In the genomic region with DNA sequence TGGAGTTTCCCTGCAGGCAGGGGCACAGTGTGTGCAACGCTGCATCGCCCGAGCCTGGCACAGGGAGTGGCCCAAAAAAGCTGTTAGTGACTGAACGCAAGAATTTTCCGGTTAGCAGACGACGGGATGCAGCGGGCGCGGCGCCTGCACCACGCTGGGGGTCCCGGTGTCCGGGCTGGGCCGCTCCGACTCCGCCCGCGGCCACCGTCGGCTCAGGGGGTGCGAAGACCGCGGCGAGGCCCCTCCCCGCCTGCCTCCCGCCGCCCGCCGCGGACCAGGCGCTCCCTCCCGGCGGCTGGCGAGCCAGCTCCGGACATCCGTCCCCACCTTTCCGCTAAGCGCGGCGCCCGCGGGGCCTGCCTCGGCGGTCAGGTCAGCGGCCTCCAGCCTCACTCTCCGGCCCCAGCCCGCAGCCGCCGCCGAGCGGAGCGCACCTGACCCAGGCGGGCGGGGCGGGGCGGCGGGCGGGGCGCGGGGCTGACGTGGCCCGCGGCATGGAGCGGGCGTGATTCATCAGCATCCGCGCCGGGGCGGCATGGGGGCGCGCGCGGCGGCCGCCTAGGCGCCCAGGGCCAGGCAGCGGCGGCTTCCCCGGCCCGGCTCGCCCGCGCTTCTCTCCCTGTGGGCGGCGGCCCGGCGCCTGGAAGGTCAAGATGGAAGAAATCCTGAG, we compare ENCODE assay signal across 8 cellular contexts. TPM values are rescaled to one million over a fixed set of nuclear protein-coding genes. Genes with fewer than 3 reads are reported as not detected.
DNase-seq lines count a peak whose midpoint lies in the region; ATAC-seq and TF ChIP-seq lines count a peak whose summit lies in the region.

A gene with protein sequence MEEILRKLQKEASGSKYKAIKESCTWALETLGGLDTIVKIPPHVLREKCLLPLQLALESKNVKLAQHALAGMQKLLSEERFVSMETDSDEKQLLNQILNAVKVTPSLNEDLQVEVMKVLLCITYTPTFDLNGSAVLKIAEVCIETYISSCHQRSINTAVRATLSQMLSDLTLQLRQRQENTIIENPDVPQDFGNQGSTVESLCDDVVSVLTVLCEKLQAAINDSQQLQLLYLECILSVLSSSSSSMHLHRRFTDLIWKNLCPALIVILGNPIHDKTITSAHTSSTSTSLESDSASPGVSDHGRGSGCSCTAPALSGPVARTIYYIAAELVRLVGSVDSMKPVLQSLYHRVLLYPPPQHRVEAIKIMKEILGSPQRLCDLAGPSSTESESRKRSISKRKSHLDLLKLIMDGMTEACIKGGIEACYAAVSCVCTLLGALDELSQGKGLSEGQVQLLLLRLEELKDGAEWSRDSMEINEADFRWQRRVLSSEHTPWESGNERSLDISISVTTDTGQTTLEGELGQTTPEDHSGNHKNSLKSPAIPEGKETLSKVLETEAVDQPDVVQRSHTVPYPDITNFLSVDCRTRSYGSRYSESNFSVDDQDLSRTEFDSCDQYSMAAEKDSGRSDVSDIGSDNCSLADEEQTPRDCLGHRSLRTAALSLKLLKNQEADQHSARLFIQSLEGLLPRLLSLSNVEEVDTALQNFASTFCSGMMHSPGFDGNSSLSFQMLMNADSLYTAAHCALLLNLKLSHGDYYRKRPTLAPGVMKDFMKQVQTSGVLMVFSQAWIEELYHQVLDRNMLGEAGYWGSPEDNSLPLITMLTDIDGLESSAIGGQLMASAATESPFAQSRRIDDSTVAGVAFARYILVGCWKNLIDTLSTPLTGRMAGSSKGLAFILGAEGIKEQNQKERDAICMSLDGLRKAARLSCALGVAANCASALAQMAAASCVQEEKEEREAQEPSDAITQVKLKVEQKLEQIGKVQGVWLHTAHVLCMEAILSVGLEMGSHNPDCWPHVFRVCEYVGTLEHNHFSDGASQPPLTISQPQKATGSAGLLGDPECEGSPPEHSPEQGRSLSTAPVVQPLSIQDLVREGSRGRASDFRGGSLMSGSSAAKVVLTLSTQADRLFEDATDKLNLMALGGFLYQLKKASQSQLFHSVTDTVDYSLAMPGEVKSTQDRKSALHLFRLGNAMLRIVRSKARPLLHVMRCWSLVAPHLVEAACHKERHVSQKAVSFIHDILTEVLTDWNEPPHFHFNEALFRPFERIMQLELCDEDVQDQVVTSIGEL (N-terminal part only) (plus strand): TSS at position 506 of the 670 bp plus-strand sequence. CDS start 148 bp downstream, at position 654.

- CTCF ChIA-PET in RWPE1 (lab: Yijun Ruan, JAX), result interaction anchor here (0.6 kb wide), 1 partner anchor 274 kb away, joined by 3 read pairs; no protein-coding TSS in a partner anchor

- H3K4me1 ChIP-seq in tibial nerve, result peaks cover 0 to 14% (median 5%) of the 10 kb centered on the region in 4 donors

- peaks cover 13% of the 10 kb centered on the region for H3K4me1 Mint-ChIP-seq in osteocyte (ENCODE audit: unreplicated experiment)

- no peak within 1 kb of the TSS for H3K27ac Mint-ChIP-seq in osteocyte (ENCODE audit: unreplicated experiment)

- H3K4me3 Mint-ChIP-seq in osteocyte (ENCODE audit: unreplicated experiment), result peak within 1 kb of the TSS; percentile 73

- intact Hi-C loops in Right ventricle myocardium superior (cut with DNase I), result no loop called here

- no peak for TF ChIP-seq EP300 in tibial nerve (IDR thresholded peaks at IDR 0.05)

- peak; percentile 77 for ATAC-seq in HG03103 (IDR thresholded peaks at IDR 0.05; ENCODE audit: low read depth, unreplicated experiment)
- ATAC-seq in Right ventricle myocardium superior (ENCODE audit: poor library complexity), result peak; percentile 93

- no peaks in the 10 kb centered on the region for H3K9me3 Mint-ChIP-seq in osteocyte (ENCODE audit: unreplicated experiment)

- no peak within 1 kb of the TSS for H3K27ac ChIP-seq in RWPE1
- peak within 1 kb of the TSS in 2 of 4 donors; percentile 62 to 84 for H3K27ac ChIP-seq in tibial nerve

- H3K36me3 ChIP-seq in tibial nerve, result no peaks in the 10 kb centered on the region

- no peaks in the 10 kb centered on the region for H3K36me3 Mint-ChIP-seq in osteocyte (ENCODE audit: unreplicated experiment)

- DNase-seq in NCI-H2107 (lab: John Stamatoyannopoulos, UW) (peak; percentile 27), NCI-H2107 treated with DMSO at 0.1 percent for 48 hours (lab: John Stamatoyannopoulos, UW; ENCODE audit: unreplicated experiment) (no peak), RWPE1 (ENCODE audit: low spot score) (peak; percentile 75), Right ventricle myocardium superior (peak; percentile 66), osteocyte (ENCODE audit: extremely low spot score, unreplicated experiment) (no peak), tibial nerve (ENCODE audit: low spot score in 2 of 2) (peak in 1 of 2 donors; percentile 14)
- DNase-seq in activated naive CD4-positive, alpha-beta T cell treated with anti-CD3 and anti-CD28 coated beads, Interleukin-2, amount 50 U/mL, for 16 hours, result peak; percentile 69

- peaks cover 66% of the 10 kb centered on the region for H3K27me3 Mint-ChIP-seq in osteocyte (ENCODE audit: unreplicated experiment)

- TF ChIP-seq CTCF in RWPE1 (conservative IDR thresholded peaks at IDR 0.05; ENCODE audit: low read depth) (no peak), osteocyte (IDR thresholded peaks at IDR 0.05) (no peak), tibial nerve (IDR thresholded peaks at IDR 0.05) (no peak)

- peaks cover 0 to 40% of the 10 kb centered on the region in 2 donors for H3K27me3 ChIP-seq in tibial nerve

- TF ChIP-seq POLR2A in tibial nerve (IDR thresholded peaks at IDR 0.05), result no peak

- peak within 1 kb of the TSS; percentile 38 to 65 (median 53) for H3K4me3 ChIP-seq in tibial nerve

- POLR2A ChIA-PET in RWPE1 (lab: Yijun Ruan, JAX; ENCODE audit: low non-redundant PET), result no interaction called here

- H3K9me3 ChIP-seq in tibial nerve, result no peaks in the 10 kb centered on the region

- 1% methylated on average over 25 of the region's 88 CpGs; no CpG with 5 or more reads in 1 of the 2 donors for whole genome bisulfite sequencing in tibial nerve, 2 donors

RNA-seq across cellular contexts. Expression of the gene that starts here (rescaled TPM):
- total RNA-seq in Right ventricle myocardium superior, result 0.86 TPM
- 0.05 and 0.08 TPM in 2 replicates for total RNA-seq in osteocyte
- total RNA-seq in tibial nerve, result 1 to 10 TPM; 3.9 to 6.9 (median 5.4) TPM

Comparison
In these comparisons a context has a peak if more than half of its experiments do, and no peak if none do; other contexts are left out.
1. DNase-seq: peak in NCI-H2107 (single experiment), RWPE1 (single experiment) and activated naive CD4-positive, alpha-beta T cell treated with anti-CD3 and anti-CD28 coated beads, Interleukin-2, amount 50 U/mL, for 16 hours (single experiment); none in NCI-H2107 treated with DMSO at 0.1 percent for 48 hours (single experiment) and osteocyte (single experiment).
2. Peak in DNase-seq and ATAC-seq in Right ventricle myocardium superior; RNA of the gene not detected or under 1 TPM.